Comparison of ENCODE assay signal across 15 cellular contexts in genomic region chr12:23621910-23622309, GRCh38.
"Had no signal": no experiment of that assay in that cellular context is flagged by ENCODE, and none has a peak within 500 bp of the region (broad histone marks: within the 10 kb centered on the region; RNA-seq: fewer than 3 reads in every experiment).

No MANE protein-coding gene starts in this region.

- H3K27me3 ChIP-seq: neural progenitor cell, ovary, suprapubic skin, upper lobe of left lung had no signal

- H2AFZ ChIP-seq: neural progenitor cell had no signal

- H3K36me3 Mint-ChIP-seq: activated naive CD4-positive, alpha-beta T cell treated with anti-CD3 and anti-CD28 coated beads, Interleukin-2, amount 50 U/mL, for 72 hours had no signal

- H3K9ac ChIP-seq: neural progenitor cell had no signal

- ATAC-seq: activated naive CD4-positive, alpha-beta T cell treated with anti-CD3 and anti-CD28 coated beads, Interleukin-2, amount 50 U/mL, for 72 hours; stimulated activated naive CD8-positive, alpha-beta T cell treated with anti-CD3 and anti-CD28 coated beads, Interleukin-15, Interleukin-2, amounts not matched to agents 100 U/mL and 50 U/mL, for 24 hours had no signal

- H3K9me3 ChIP-seq: ovary, suprapubic skin, upper lobe of left lung had no signal

- H3K4me3 Mint-ChIP-seq: brain; central memory CD8-positive, alpha-beta T cell; neural progenitor cell had no signal

- H3K4me1 Mint-ChIP-seq: central memory CD8-positive, alpha-beta T cell had no signal

- H3K27ac ChIP-seq: epithelial cell of prostate, neural progenitor cell, ovary, suprapubic skin, upper lobe of left lung had no signal

- H3K4me1 ChIP-seq: neural progenitor cell, suprapubic skin had no signal

- H3K36me3 ChIP-seq: ovary, suprapubic skin, upper lobe of left lung had no signal

- H3K4me3 ChIP-seq: neural progenitor cell, ovary, suprapubic skin, upper lobe of left lung had no signal

- DNase-seq: activated CD4-positive, CD25-positive, alpha-beta regulatory T cell; activated effector memory CD4-positive, alpha-beta T cell treated with anti-CD3 and anti-CD28 coated beads, Interleukin-2, amount 50 U/mL, for 16 hours; activated T-cell treated with anti-CD3 and anti-CD28 coated beads, Interleukin-2, amount 50 U/mL, for 1 hour; amniotic stem cell; effector memory CD4-positive, alpha-beta T cell; ovary; stimulated activated CD4-positive, alpha-beta T cell treated with anti-CD3 and anti-CD28 coated beads, Interleukin-2, amount 100 ng/mL, for 48 hours; stimulated activated naive CD8-positive, alpha-beta T cell treated with anti-CD3 and anti-CD28 coated beads, Interleukin-15, Interleukin-2, amounts not matched to agents 100 U/mL and 50 U/mL, for 24 hours; upper lobe of left lung had no signal

- H3K27ac Mint-ChIP-seq: activated naive CD4-positive, alpha-beta T cell treated with anti-CD3 and anti-CD28 coated beads, Interleukin-2, amount 50 U/mL, for 72 hours; brain; neural progenitor cell had no signal

- H3K4me2 ChIP-seq: neural progenitor cell had no signal

- H3K27me3 Mint-ChIP-seq: brain; central memory CD8-positive, alpha-beta T cell had no signal
